30 cellular contexts compared by ENCODE assay signal in the genomic region with DNA sequence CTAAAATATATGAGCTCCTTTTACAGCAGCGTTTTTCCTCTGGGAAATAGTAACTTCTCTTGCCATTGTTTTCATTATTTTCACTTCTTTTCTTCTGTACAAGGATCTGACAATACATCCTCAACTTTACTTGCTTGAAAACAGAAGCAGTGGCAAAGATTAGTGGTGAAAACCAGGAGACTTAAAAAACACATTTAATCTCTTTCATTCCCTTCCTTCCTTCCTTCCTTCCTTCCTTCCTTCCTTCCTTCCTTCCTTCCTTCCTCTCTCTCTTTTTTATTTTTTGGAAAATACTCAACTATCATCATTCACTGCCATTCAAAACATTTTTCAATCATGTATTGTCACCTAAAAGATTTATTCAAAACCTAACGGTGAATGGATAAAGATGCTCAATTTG.
"Had no signal": no experiment of that assay in that cellular context is flagged by ENCODE, and none has a peak within 500 bp of the region (broad histone marks: within the 10 kb centered on the region; RNA-seq: fewer than 3 reads in every experiment).

No MANE protein-coding gene starts in this region.

- ATAC-seq: activated CD8-positive, alpha-beta T cell treated with anti-CD3 and anti-CD28 coated beads for 36 hours; activated naive CD8-positive, alpha-beta T cell treated with anti-CD3 and anti-CD28 coated beads, Interleukin-2, amount 50 U/mL, for 24 hours; activated T-cell treated with anti-CD3 and anti-CD28 coated beads, Interleukin-2, amount 50 U/mL, for 4 hours; T-cell; T-helper 17 cell had no signal

- H3K27me3 ChIP-seq: ascending aorta, cardiac muscle cell had no signal

- H3K27me3 Mint-ChIP-seq: activated B cell treated with CpG ODN at 0.5 μM for 24 hours; activated CD4-positive, alpha-beta memory T cell treated with anti-CD3 and anti-CD28 coated beads for 36 hours; activated CD4-positive, alpha-beta T cell treated with anti-CD3 and anti-CD28 coated beads, Interleukin-2, amount 10 ng/mL, durations not matched to agents 24 days and 14 days; activated CD8-positive, alpha-beta T cell treated with anti-CD3 and anti-CD28 coated beads for 36 hours; activated naive CD4-positive, alpha-beta T cell treated with anti-CD3 and anti-CD28 coated beads, Interleukin-2, amount 10 ng/mL, durations not matched to agents 7 days and 5 days; activated naive CD4-positive, alpha-beta T cell treated with anti-CD3 and anti-CD28 coated beads, Interleukin-2, amount 50 U/mL, for 24 hours; activated naive CD8-positive, alpha-beta T cell; activated naive CD8-positive, alpha-beta T cell treated with anti-CD3 and anti-CD28 coated beads, Interleukin-2, amount 10 ng/mL, durations not matched to agents 7 days and 5 days; activated naive CD8-positive, alpha-beta T cell treated with anti-CD3 and anti-CD28 coated beads, Interleukin-2, amount 50 U/mL, for 24 hours; central memory CD8-positive, alpha-beta T cell; T-cell; T-helper 17 cell had no signal

- H3K4me1 Mint-ChIP-seq: activated B cell treated with CpG ODN at 0.5 μM for 24 hours; activated CD4-positive, alpha-beta T cell treated with anti-CD3 and anti-CD28 coated beads, Interleukin-2, amount 10 ng/mL, durations not matched to agents 24 days and 14 days; activated naive CD4-positive, alpha-beta T cell treated with anti-CD3 and anti-CD28 coated beads, Interleukin-2, amount 10 ng/mL, durations not matched to agents 7 days and 5 days; activated naive CD4-positive, alpha-beta T cell treated with anti-CD3 and anti-CD28 coated beads, Interleukin-2, amount 50 U/mL, for 24 hours; activated naive CD8-positive, alpha-beta T cell treated with anti-CD3 and anti-CD28 coated beads, Interleukin-2, amount 10 ng/mL, durations not matched to agents 7 days and 5 days; activated naive CD8-positive, alpha-beta T cell treated with anti-CD3 and anti-CD28 coated beads, Interleukin-2, amount 50 U/mL, for 24 hours; brain; central memory CD8-positive, alpha-beta T cell; T-cell; T-helper 17 cell had no signal

- H3K9me3 Mint-ChIP-seq: activated B cell treated with CpG ODN at 0.5 μM for 24 hours; activated CD4-positive, alpha-beta T cell treated with anti-CD3 and anti-CD28 coated beads, Interleukin-2, amount 10 ng/mL, durations not matched to agents 24 days and 14 days; activated CD8-positive, alpha-beta T cell treated with anti-CD3 and anti-CD28 coated beads for 36 hours; activated naive CD4-positive, alpha-beta T cell treated with anti-CD3 and anti-CD28 coated beads, Interleukin-2, amount 50 U/mL, for 24 hours; activated naive CD8-positive, alpha-beta T cell treated with anti-CD3 and anti-CD28 coated beads, Interleukin-2, amount 10 ng/mL, durations not matched to agents 7 days and 5 days; activated T-helper 2 cell treated with anti-CD3 and anti-CD28 coated beads, Interferon-gamma antibody, Interleukin-2, Interleukin-4, amounts not matched to agents 10 μg/mL and 5 μg/mL and 100 μg/mL, durations not matched to agents 14 hours and 24 hours and 36 hours; T-cell had no signal

- H3K27ac Mint-ChIP-seq: activated B cell treated with CpG ODN at 0.5 μM for 24 hours; activated CD4-positive, alpha-beta memory T cell treated with anti-CD3 and anti-CD28 coated beads for 36 hours; activated CD4-positive, alpha-beta T cell treated with anti-CD3 and anti-CD28 coated beads, Interleukin-2, amount 10 ng/mL, durations not matched to agents 24 days and 14 days; activated CD8-positive, alpha-beta T cell treated with anti-CD3 and anti-CD28 coated beads for 36 hours; activated naive CD4-positive, alpha-beta T cell treated with anti-CD3 and anti-CD28 coated beads, Interleukin-2, amount 10 ng/mL, durations not matched to agents 7 days and 5 days; activated naive CD4-positive, alpha-beta T cell treated with anti-CD3 and anti-CD28 coated beads, Interleukin-2, amount 50 U/mL, for 24 hours; activated naive CD8-positive, alpha-beta T cell; activated naive CD8-positive, alpha-beta T cell treated with anti-CD3 and anti-CD28 coated beads, Interleukin-2, amount 10 ng/mL, durations not matched to agents 7 days and 5 days; activated naive CD8-positive, alpha-beta T cell treated with anti-CD3 and anti-CD28 coated beads, Interleukin-2, amount 50 U/mL, for 24 hours; activated T-helper 2 cell treated with anti-CD3 and anti-CD28 coated beads, Interferon-gamma antibody, Interleukin-2, Interleukin-4, amounts not matched to agents 10 μg/mL and 5 μg/mL and 100 μg/mL, durations not matched to agents 14 hours and 24 hours and 36 hours; brain; T-cell; T-helper 17 cell had no signal

- H3K36me3 Mint-ChIP-seq: activated CD4-positive, alpha-beta memory T cell treated with anti-CD3 and anti-CD28 coated beads for 36 hours; activated naive CD4-positive, alpha-beta T cell treated with anti-CD3 and anti-CD28 coated beads, Interleukin-2, amount 10 ng/mL, durations not matched to agents 7 days and 5 days; activated naive CD4-positive, alpha-beta T cell treated with anti-CD3 and anti-CD28 coated beads, Interleukin-2, amount 50 U/mL, for 24 hours; activated naive CD8-positive, alpha-beta T cell; activated naive CD8-positive, alpha-beta T cell treated with anti-CD3 and anti-CD28 coated beads, Interleukin-2, amount 10 ng/mL, durations not matched to agents 7 days and 5 days; brain; T-cell had no signal

- H3K4me3 Mint-ChIP-seq: activated B cell treated with CpG ODN at 0.5 μM for 24 hours; activated CD4-positive, alpha-beta memory T cell treated with anti-CD3 and anti-CD28 coated beads for 36 hours; activated CD4-positive, alpha-beta T cell treated with anti-CD3 and anti-CD28 coated beads, Interleukin-2, amount 10 ng/mL, durations not matched to agents 24 days and 14 days; activated CD8-positive, alpha-beta T cell treated with anti-CD3 and anti-CD28 coated beads for 36 hours; activated naive CD4-positive, alpha-beta T cell treated with anti-CD3 and anti-CD28 coated beads, Interleukin-2, amount 10 ng/mL, durations not matched to agents 7 days and 5 days; activated naive CD4-positive, alpha-beta T cell treated with anti-CD3 and anti-CD28 coated beads, Interleukin-2, amount 50 U/mL, for 24 hours; activated naive CD8-positive, alpha-beta T cell; activated naive CD8-positive, alpha-beta T cell treated with anti-CD3 and anti-CD28 coated beads, Interleukin-2, amount 10 ng/mL, durations not matched to agents 7 days and 5 days; activated naive CD8-positive, alpha-beta T cell treated with anti-CD3 and anti-CD28 coated beads, Interleukin-2, amount 50 U/mL, for 24 hours; activated T-cell treated with anti-CD3 and anti-CD28 coated beads, Interleukin-2, amount 50 U/mL, for 4 hours; brain; central memory CD8-positive, alpha-beta T cell; T-cell; T-helper 17 cell had no signal

- DNase-seq: activated B cell treated with CpG ODN at 0.5 μM for 24 hours; activated CD4-positive, alpha-beta memory T cell treated with anti-CD3 and anti-CD28 coated beads for 36 hours; activated CD4-positive, alpha-beta T cell treated with anti-CD3 and anti-CD28 coated beads for 4 hours; activated CD4-positive, alpha-beta T cell treated with anti-CD3 and anti-CD28 coated beads, Interleukin-2, amount 10 ng/mL, durations not matched to agents 24 days and 14 days; activated CD4-positive, alpha-beta T cell treated with anti-CD3 and anti-CD28 coated beads, Interleukin-2, amount 50 U/mL, for 1 hour; activated CD4-positive, alpha-beta T cell treated with anti-CD3 and anti-CD28 coated beads, Interleukin-2, amount 50 U/mL, for 4 hours; activated CD4-positive, CD25-positive, alpha-beta regulatory T cell treated with anti-CD3 and anti-CD28 coated beads, Interleukin-2, amount 50 U/mL, for 72 hours; activated CD8-positive, alpha-beta memory T cell treated with anti-CD3 and anti-CD28 coated beads, Interleukin-2, amount 50 U/mL, for 48 hours; activated CD8-positive, alpha-beta T cell treated with anti-CD3 and anti-CD28 coated beads for 36 hours; activated effector memory CD4-positive, alpha-beta T cell treated with Interleukin-2 at 50 U/mL for 16 hours; activated gamma-delta T cell; activated naive CD4-positive, alpha-beta T cell treated with anti-CD3 and anti-CD28 coated beads, Interleukin-2, amount 10 ng/mL, durations not matched to agents 7 days and 5 days; activated naive CD4-positive, alpha-beta T cell treated with Interleukin-2 at 50 U/mL for 16 hours; activated naive CD8-positive, alpha-beta T cell treated with anti-CD3 and anti-CD28 coated beads, Interleukin-2, amount 10 ng/mL, durations not matched to agents 7 days and 5 days; activated naive CD8-positive, alpha-beta T cell treated with anti-CD3 and anti-CD28 coated beads, Interleukin-2, amount 50 U/mL, for 24 hours; activated T-cell treated with anti-CD3 and anti-CD28 coated beads, Interleukin-2, amount 50 U/mL, for 4 hours; amygdala; anterior cingulate cortex; caudate nucleus; cerebellar nuclear complex; T-cell; T-helper 17 cell had no signal

- H3K36me3 ChIP-seq: ascending aorta, cardiac muscle cell had no signal

- H3K27ac ChIP-seq: ascending aorta, cardiac muscle cell, VCaP had no signal

- H3K4me3 ChIP-seq: ascending aorta, cardiac muscle cell had no signal

- H3K9me3 ChIP-seq: ascending aorta had no signal

- H3K4me1 ChIP-seq: ascending aorta had no signal
